ENCODE assay signal across 1 cellular context in genomic region chr12:3700861-3701260, GRCh38.
TF ChIP-seq lines count a peak whose summit lies in the region.

No MANE protein-coding gene starts in this region.

TF ChIP-seq in IMR-90, 13 proteins besides CTCF, POLR2A, EP300 and RAD21 (continued from another document):
- TF ChIP-seq NFE2L2 (IDR thresholded peaks at IDR 0.05; ENCODE audit: low read depth, low read length): no peak
- no peak for TF ChIP-seq RCOR1 (IDR thresholded peaks at IDR 0.05; ENCODE audit: insufficient replicate concordance, low read length)
- TF ChIP-seq MAFK (IDR thresholded peaks at IDR 0.05; ENCODE audit: low read depth, low read length): no peak
- TF ChIP-seq CHD1 (IDR thresholded peaks at IDR 0.05; ENCODE audit: low read depth, low read length): no peak
- no peak for TF ChIP-seq MAZ (IDR thresholded peaks at IDR 0.05; ENCODE audit: borderline replicate concordance, low read depth, low read length)
TF ChIP-seq in IMR-90: peak in this region for 0.
